1 cellular context compared by ENCODE assay signal in genomic region chr20:32208499-32209154, GRCh38.
TF ChIP-seq lines count a peak whose summit lies in the region.

No MANE protein-coding gene starts in this region.

TF ChIP-seq in GM23338, 12 proteins besides CTCF, POLR2A, EP300 and RAD21 (continued from another document):
- no peak for TF ChIP-seq REST (IDR thresholded peaks at IDR 0.05; ENCODE audit: unreplicated experiment)
